Comparison of ENCODE assay signal across 13 cellular contexts in genomic region chr14:65479386-65479785, GRCh38.
DNase-seq lines count a peak whose midpoint lies in the region; ATAC-seq, FAIRE-seq and TF ChIP-seq lines count a peak whose summit lies in the region.
"Had no signal": no experiment of that assay in that cellular context is flagged by ENCODE, and none has a peak within 500 bp of the region (broad histone marks: within the 10 kb centered on the region; RNA-seq: fewer than 3 reads in every experiment).

No MANE protein-coding gene starts in this region.

- TF ChIP-seq POLR2A in H54 (IDR thresholded peaks at IDR 0.05; ENCODE audit: low read depth, low read length), result no peak

- no peak for ATAC-seq in activated T-cell treated with anti-CD3 and anti-CD28 coated beads, Interleukin-2, amount 50 U/mL, for 4 hours

- no peaks in the 10 kb centered on the region for H3K9me3 Mint-ChIP-seq in activated T-cell treated with anti-CD3 and anti-CD28 coated beads, Interleukin-2, amount 50 U/mL, for 24 hours
- H3K9me3 Mint-ChIP-seq in activated T-cell treated with anti-CD3 and anti-CD28 coated beads, Interleukin-2, amount 50 U/mL, for 4 hours, result no peaks in the 10 kb centered on the region
- H3K9me3 Mint-ChIP-seq in activated T-helper 2 cell treated with anti-CD3 and anti-CD28 coated beads, Interferon-gamma antibody, Interleukin-2, Interleukin-4, amounts not matched to agents 10 μg/mL and 5 μg/mL and 100 μg/mL, durations not matched to agents 14 hours and 24 hours and 36 hours, result no peaks in the 10 kb centered on the region
- H3K9me3 Mint-ChIP-seq: H9 had no signal

- peaks cover 89% of the 10 kb centered on the region for H3K4me1 Mint-ChIP-seq in activated T-cell treated with anti-CD3 and anti-CD28 coated beads, Interleukin-2, amount 50 U/mL, for 24 hours (ENCODE audit: low read depth)
- H3K4me1 Mint-ChIP-seq in activated T-cell treated with anti-CD3 and anti-CD28 coated beads, Interleukin-2, amount 50 U/mL, for 4 hours (ENCODE audit: low read depth), result peaks cover 71% of the 10 kb centered on the region
- H3K4me1 Mint-ChIP-seq in activated T-helper 2 cell treated with anti-CD3 and anti-CD28 coated beads, Interferon-gamma antibody, Interleukin-2, Interleukin-4, amounts not matched to agents 10 μg/mL and 5 μg/mL and 100 μg/mL, durations not matched to agents 14 hours and 24 hours and 36 hours (ENCODE audit: low read depth), result peaks cover 74% of the 10 kb centered on the region

- DNase-seq in activated T-cell treated with anti-CD3 and anti-CD28 coated beads, Interleukin-2, amount 50 U/mL, for 24 hours, result no peak
- no peak for DNase-seq in activated T-cell treated with anti-CD3 and anti-CD28 coated beads, Interleukin-2, amount 50 U/mL, for 4 hours
- no peak for DNase-seq in H54 (ENCODE audit: insufficient read length, low spot score)
- DNase-seq in activated T-helper 2 cell treated with anti-CD3 and anti-CD28 coated beads, Interferon-gamma antibody, Interleukin-2, Interleukin-4, amounts not matched to agents 10 μg/mL and 5 μg/mL and 100 μg/mL, durations not matched to agents 14 hours and 24 hours and 36 hours (ENCODE audit: low spot score), result no peak
- no peak for DNase-seq in urothelium cell line (ENCODE audit: low spot score)
- no peak for DNase-seq in NCI-H510A treated with DMSO at 0.1 percent for 48 hours (lab: John Stamatoyannopoulos, UW)
- no peak for DNase-seq in dedifferentiated amniotic fluid mesenchymal stem cell (ENCODE audit: extremely low spot score)
- DNase-seq: C1 segment of cervical spinal cord, H9, MV-4-11, NCI-H2227 treated with DMSO at 0.1 percent for 48 hours, NCI-H524, SIG-M5 had no signal

- peak overlapping the region; percentile 24 for H3K27ac Mint-ChIP-seq in activated T-cell treated with anti-CD3 and anti-CD28 coated beads, Interleukin-2, amount 50 U/mL, for 24 hours
- peak overlapping the region; percentile 70 for H3K27ac Mint-ChIP-seq in activated T-helper 2 cell treated with anti-CD3 and anti-CD28 coated beads, Interferon-gamma antibody, Interleukin-2, Interleukin-4, amounts not matched to agents 10 μg/mL and 5 μg/mL and 100 μg/mL, durations not matched to agents 14 hours and 24 hours and 36 hours
- H3K27ac Mint-ChIP-seq: H9 had no signal

- FAIRE-seq in H54 (lab: Jason Lieb, UNC) (peak; percentile 57), urothelium cell line (lab: Jason Lieb, UNC) (peak; percentile 50)

- intact Hi-C loops in activated T-helper 2 cell treated with anti-CD3 and anti-CD28 coated beads, Interferon-gamma antibody, Interleukin-2, Interleukin-4, amounts not matched to agents 10 μg/mL and 5 μg/mL and 100 μg/mL, durations not matched to agents 14 hours and 24 hours and 36 hours (cut with micrococcal nuclease), result loop anchor here (5.0 kb wide), 2 partner anchors 38 to 312 kb away; no protein-coding TSS in a partner anchor

- H3K27me3 Mint-ChIP-seq in activated T-cell treated with anti-CD3 and anti-CD28 coated beads, Interleukin-2, amount 50 U/mL, for 24 hours, result no peaks in the 10 kb centered on the region
- no peaks in the 10 kb centered on the region for H3K27me3 Mint-ChIP-seq in activated T-cell treated with anti-CD3 and anti-CD28 coated beads, Interleukin-2, amount 50 U/mL, for 4 hours (ENCODE audit: low read depth)
- H3K27me3 Mint-ChIP-seq in activated T-helper 2 cell treated with anti-CD3 and anti-CD28 coated beads, Interferon-gamma antibody, Interleukin-2, Interleukin-4, amounts not matched to agents 10 μg/mL and 5 μg/mL and 100 μg/mL, durations not matched to agents 14 hours and 24 hours and 36 hours (ENCODE audit: low read depth), result no peaks in the 10 kb centered on the region

- H3K4me3 Mint-ChIP-seq in activated T-cell treated with anti-CD3 and anti-CD28 coated beads, Interleukin-2, amount 50 U/mL, for 24 hours, result no peak overlapping the region
- no peak overlapping the region for H3K4me3 Mint-ChIP-seq in activated T-cell treated with anti-CD3 and anti-CD28 coated beads, Interleukin-2, amount 50 U/mL, for 4 hours
- H3K4me3 Mint-ChIP-seq in activated T-helper 2 cell treated with anti-CD3 and anti-CD28 coated beads, Interferon-gamma antibody, Interleukin-2, Interleukin-4, amounts not matched to agents 10 μg/mL and 5 μg/mL and 100 μg/mL, durations not matched to agents 14 hours and 24 hours and 36 hours (ENCODE audit: low read depth), result no peak overlapping the region
- H3K4me3 Mint-ChIP-seq: H9 had no signal

- peaks cover 49% of the 10 kb centered on the region for H3K36me3 Mint-ChIP-seq in activated T-cell treated with anti-CD3 and anti-CD28 coated beads, Interleukin-2, amount 50 U/mL, for 24 hours (ENCODE audit: low read depth)
- peaks cover 15% of the 10 kb centered on the region for H3K36me3 Mint-ChIP-seq in activated T-cell treated with anti-CD3 and anti-CD28 coated beads, Interleukin-2, amount 50 U/mL, for 4 hours (ENCODE audit: insufficient read depth)
- H3K36me3 Mint-ChIP-seq in activated T-helper 2 cell treated with anti-CD3 and anti-CD28 coated beads, Interferon-gamma antibody, Interleukin-2, Interleukin-4, amounts not matched to agents 10 μg/mL and 5 μg/mL and 100 μg/mL, durations not matched to agents 14 hours and 24 hours and 36 hours (ENCODE audit: low read depth), result peaks cover 56% of the 10 kb centered on the region
